ENCODE assay signal across 20 cellular contexts in the genomic region with DNA sequence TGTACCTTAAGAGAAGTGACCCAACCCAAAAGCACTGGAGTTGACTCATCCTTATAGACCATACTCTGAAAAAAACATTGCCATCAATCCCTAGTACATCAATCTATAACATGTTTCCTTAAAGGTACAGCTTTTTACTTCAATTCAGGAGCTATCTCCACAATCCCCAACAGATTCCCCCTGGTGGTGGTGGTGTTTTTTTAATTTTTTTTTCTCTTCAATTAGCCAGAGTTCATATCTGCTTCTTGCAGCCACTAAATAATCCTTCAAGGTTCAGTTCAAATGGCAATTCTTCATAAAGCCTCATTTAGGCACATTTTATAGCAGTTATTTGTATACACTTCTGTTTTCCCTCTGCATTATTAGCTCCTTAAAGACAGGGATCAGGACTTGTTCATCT.
DNase-seq lines count a peak whose midpoint lies in the region; ATAC-seq and TF ChIP-seq lines count a peak whose summit lies in the region.
"Had no signal": no experiment of that assay in that cellular context is flagged by ENCODE, and none has a peak within 500 bp of the region (broad histone marks: within the 10 kb centered on the region; RNA-seq: fewer than 3 reads in every experiment).

No MANE protein-coding gene starts in this region.

- H3K4me3 ChIP-seq in A673 (ENCODE audit: low read depth, low read length, poor library complexity, severe bottlenecking) = no peak overlapping the region
- no peak overlapping the region for H3K4me3 ChIP-seq in cardiac fibroblast (replicated peaks in 1 of 2; ENCODE audit: low read depth in 2 of 2, low read length in 2 of 2)
- no peak overlapping the region for H3K4me3 ChIP-seq in transverse colon
- H3K4me3 ChIP-seq: lung, MG63, Peyer's patch, right atrium auricular region, stomach had no signal

- DNase-seq in A673 (ENCODE audit: low spot score) = no peak
- peak; percentile 20 for DNase-seq in HT-29 (ENCODE audit: low spot score)
- no peak for DNase-seq in cardiac fibroblast (ENCODE audit: low read depth in 2 of 2)
- DNase-seq in lung microvascular endothelial cell (ENCODE audit: low read depth in 2 of 2) = peak; percentile 31 to 34
- DNase-seq in transverse colon = no peak
- no peak for DNase-seq in NCI-H2107 (lab: John Stamatoyannopoulos, UW)
- DNase-seq in hepatic stellate cell (ENCODE audit: low spot score) = no peak
- DNase-seq: activated CD4-positive, alpha-beta memory T cell treated with anti-CD3 and anti-CD28 coated beads for 36 hours; activated naive CD8-positive, alpha-beta T cell treated with anti-CD3 and anti-CD28 coated beads, Interleukin-2, amount 10 ng/mL, durations not matched to agents 7 days and 5 days; activated T-cell treated with anti-CD3 and anti-CD28 coated beads, Interleukin-2, amount 50 U/mL, for 4 hours; COR-L47; MG63; NCI-H2029; NCI-H526 treated with DMSO at 0.1 percent for 48 hours; nephron progenitor cell; Peyer's patch; stomach had no signal

- BruUV-seq in A673 (replicated peaks; lab: Mats Ljungman, UMichigan) = no TSS peak

- no peaks in the 10 kb centered on the region for H3K9me3 ChIP-seq in A673 (ENCODE audit: low read depth, low read length, poor library complexity, severe bottlenecking)
- H3K9me3 ChIP-seq in transverse colon = no peaks in the 10 kb centered on the region
- H3K9me3 ChIP-seq: MG63, Peyer's patch had no signal

- no peaks in the 10 kb centered on the region for H3K4me1 ChIP-seq in A673 (ENCODE audit: insufficient read depth, low read length, poor library complexity, severe bottlenecking)
- H3K4me1 ChIP-seq in transverse colon = no peaks in the 10 kb centered on the region
- H3K4me1 ChIP-seq: Peyer's patch, stomach had no signal

- no peak for TF ChIP-seq POLR2A in transverse colon (IDR thresholded peaks at IDR 0.05)

- H3K27ac ChIP-seq in A673 (ENCODE audit: low read depth, low read length, poor library complexity, severe bottlenecking) = no peak overlapping the region
- no peak overlapping the region for H3K27ac ChIP-seq in transverse colon
- H3K27ac ChIP-seq: Peyer's patch, right atrium auricular region, stomach had no signal

- in situ Hi-C loops in transverse colon (cut with MboI; ENCODE audit: low pct_ligation_motif_present in 1 of 4, low pct_unique_long_range_greater_than_20kb in 1 of 4, low sequenced_read_pairs in 3 of 4) = no loop called here

- intact Hi-C loops in A673 (cut with micrococcal nuclease; ENCODE audit: unreplicated experiment) = no loop called here
- intact Hi-C loops in transverse colon (cut with DNase I; ENCODE audit: low total_unique reads) = no loop called here

- CTCF ChIA-PET in A673 (lab: Charles Lee) = no interaction called here

- POLR2A ChIA-PET in A673 (lab: Charles Lee; ENCODE audit: low non-redundant PET) = no interaction called here

- no peaks in the 10 kb centered on the region for H3K36me3 ChIP-seq in A673 (ENCODE audit: insufficient read depth, low read length, poor library complexity, severe bottlenecking)
- no peaks in the 10 kb centered on the region for H3K36me3 ChIP-seq in transverse colon
- H3K36me3 ChIP-seq: MG63, Peyer's patch, right atrium auricular region, stomach had no signal

- TF ChIP-seq CTCF in A673 (conservative IDR thresholded peaks at IDR 0.05; ENCODE audit: low read depth, low read length) (0 out of 2 replicates have a peak, but pooled peaks have one; percentile 14), cardiac fibroblast (IDR thresholded peaks at IDR 0.05; ENCODE audit: low read depth, low read length) (peak; percentile 17), transverse colon (IDR thresholded peaks at IDR 0.05) (no peak)

- H3K27me3 ChIP-seq in A673 (replicated peaks; ENCODE audit: insufficient read depth, low read depth, low read length, poor library complexity) (no peaks in the 10 kb centered on the region), transverse colon (no peaks in the 10 kb centered on the region)
- H3K27me3 ChIP-seq: MG63, Peyer's patch, right atrium auricular region, stomach had no signal

- no peak for TF ChIP-seq EP300 in transverse colon (IDR thresholded peaks at IDR 0.05; ENCODE audit: low read depth)

- ATAC-seq in GM21825 (IDR thresholded peaks at IDR 0.05; ENCODE audit: unreplicated experiment) = no peak
- ATAC-seq: activated T-cell treated with anti-CD3 and anti-CD28 coated beads, Interleukin-2, amount 50 U/mL, for 4 hours had no signal

Comparison
In these comparisons a context has a peak if more than half of its experiments do, and no peak if none do; other contexts are left out.
1. DNase-seq: peak in HT-29 (single experiment) and lung microvascular endothelial cell (2 of 2); none in A673 (single experiment), cardiac fibroblast (0 of 2), transverse colon (single experiment), NCI-H2107 (single experiment) and hepatic stellate cell (single experiment).
2. CTCF ChIP-seq: peak in A673 (single experiment) and cardiac fibroblast (single experiment); none in transverse colon (0 of 5).